ENCODE assay signal across 10 cellular contexts in genomic region chr4:15963568-15963967, GRCh38. TPM values are rescaled to one million over a fixed set of nuclear protein-coding genes. Genes with fewer than 3 reads are reported as not detected.
DNase-seq lines count a peak whose midpoint lies in the region; ATAC-seq and TF ChIP-seq lines count a peak whose summit lies in the region.
"Had no signal": no experiment of that assay in that cellular context is flagged by ENCODE, and none has a peak within 500 bp of the region (broad histone marks: within the 10 kb centered on the region; RNA-seq: fewer than 3 reads in every experiment).

No MANE protein-coding gene starts in this region.

- intact Hi-C loops in CD8-positive, alpha-beta T cell (cut with DNase I, micrococcal nuclease), result loop anchor here (1.0 to 5.0 kb wide), 3 partner anchors 38 to 961 kb away; partner anchors contain the start of gene CPEB2 (in 1 of the 2)
- intact Hi-C loops in posterior vena cava (cut with DNase I), result loop anchor here in 1 of 2 donors (1.0 to 10.0 kb wide), 2 partner anchors 49 to 159 kb away; no protein-coding TSS in a partner anchor

- H3K27me3 ChIP-seq in CD8-positive, alpha-beta T cell (ENCODE audit: insufficient read depth, low read length), result no peaks in the 10 kb centered on the region
- H3K27me3 ChIP-seq: tibial nerve had no signal

- no peak for TF ChIP-seq CTCF in CD8-positive, alpha-beta T cell (IDR thresholded peaks at IDR 0.05)
- TF ChIP-seq CTCF in HFFc6 (IDR thresholded peaks at IDR 0.05), result no peak

- peak overlapping the region; percentile 59 for H3K4me3 Mint-ChIP-seq in CD8-positive, alpha-beta T cell
- H3K4me3 Mint-ChIP-seq in immature natural killer cell (peak overlapping the region; percentile 90 to 99 (median 94)), HFFc6 (no peak overlapping the region)

- H3K36me3 Mint-ChIP-seq in CD8-positive, alpha-beta T cell, result no peaks in the 10 kb centered on the region
- H3K36me3 Mint-ChIP-seq in immature natural killer cell (peaks cover 18 to 33% (median 21%) of the 10 kb centered on the region in 3 donors), HFFc6 (ENCODE audit: low read depth) (no peaks in the 10 kb centered on the region)

- peak; percentile 18 to 73 (median 39) for DNase-seq in CD8-positive, alpha-beta T cell
- DNase-seq in immature natural killer cell, result peak; percentile 87 to 88 (median 88)
- no peak for DNase-seq in NCI-H69 (lab: John Stamatoyannopoulos, UW)
- no peak for DNase-seq in posterior vena cava (ENCODE audit: low spot score)
- no peak for DNase-seq in HFFc6
- DNase-seq: NCI-H226 had no signal

- peaks cover 36% of the 10 kb centered on the region for H3K4me1 Mint-ChIP-seq in CD8-positive, alpha-beta T cell (ENCODE audit: low read depth)
- H3K4me1 Mint-ChIP-seq in immature natural killer cell (peaks cover 63 to 71% of the 10 kb centered on the region in 2 donors), HFFc6 (ENCODE audit: low read depth) (no peaks in the 10 kb centered on the region)

- no peaks in the 10 kb centered on the region for H3K36me3 ChIP-seq in CD8-positive, alpha-beta T cell (ENCODE audit: insufficient read depth, low read length)
- H3K36me3 ChIP-seq: tibial nerve had no signal

- no peaks in the 10 kb centered on the region for H3K9me3 ChIP-seq in CD8-positive, alpha-beta T cell (ENCODE audit: low read length)
- H3K9me3 ChIP-seq: tibial nerve had no signal

- H3K27ac Mint-ChIP-seq in CD8-positive, alpha-beta T cell, result peak overlapping the region; percentile 83
- peak overlapping the region; percentile 97 to 99 (median 98) for H3K27ac Mint-ChIP-seq in immature natural killer cell
- H3K27ac Mint-ChIP-seq in HFFc6, result no peak overlapping the region

- no peaks in the 10 kb centered on the region for H3K9me3 Mint-ChIP-seq in CD8-positive, alpha-beta T cell
- H3K9me3 Mint-ChIP-seq in immature natural killer cell (no peaks in the 10 kb centered on the region), HFFc6 (no peaks in the 10 kb centered on the region)

- ATAC-seq in CD8-positive, alpha-beta T cell, result peak; percentile 66
- ATAC-seq in GM21367 (IDR thresholded peaks at IDR 0.05; ENCODE audit: unreplicated experiment) (peak; percentile 86), HG03520 (IDR thresholded peaks at IDR 0.05; ENCODE audit: unreplicated experiment) (peak; percentile 75), GM19455 (IDR thresholded peaks at IDR 0.05; ENCODE audit: unreplicated experiment) (no peak)

- peak overlapping the region; percentile 18 for H3K4me3 ChIP-seq in CD8-positive, alpha-beta T cell (ENCODE audit: low read depth, low read length)

- H3K4me1 ChIP-seq in CD8-positive, alpha-beta T cell (ENCODE audit: insufficient read depth, low read length), result peaks cover 27% of the 10 kb centered on the region

- CTCF ChIA-PET in CD8-positive, alpha-beta T cell (lab: Charles Lee), result interaction anchor here (0.6 to 6.1 kb wide), 13 partner anchors 11 to 206 kb away, joined by 3 to 87 read pairs (median 5); no protein-coding TSS in a partner anchor

- POLR2A ChIA-PET in CD8-positive, alpha-beta T cell (lab: Charles Lee), result interaction anchor here (0.7 to 2.0 kb wide), 3 partner anchors 38 to 207 kb away, joined by 3 to 7 read pairs (median 5); no protein-coding TSS in a partner anchor

- no peaks in the 10 kb centered on the region for H3K27me3 Mint-ChIP-seq in CD8-positive, alpha-beta T cell (ENCODE audit: low read depth)
- H3K27me3 Mint-ChIP-seq in immature natural killer cell (ENCODE audit: low read depth in 3 of 3) (peaks cover 10 to 28% (median 18%) of the 10 kb centered on the region in 3 donors), HFFc6 (ENCODE audit: insufficient read depth) (peaks cover 25% of the 10 kb centered on the region)

- peak overlapping the region; percentile 16 for H3K27ac ChIP-seq in CD8-positive, alpha-beta T cell (ENCODE audit: low read depth, low read length)

RNA-seq across cellular contexts. Expression of gene FGFBP2, which starts 0.6 kb away (rescaled TPM):
- 1 to 10 TPM; 8.2 to 9.9 TPM for total RNA-seq in CD8-positive, alpha-beta T cell
- polyA plus RNA-seq in immature natural killer cell, result 1,000 to 10,000 TPM; 1,171 to 1,886 (median 1,278) TPM
- 1 to 10 TPM in 1 of 2 donors, under 1 TPM in 1; 0.52 to 1.8 TPM for total RNA-seq in posterior vena cava
- not detected for total RNA-seq in HFFc6 (2021; fragmentation: NEBNext Ultra II Directional; extraction: Animal tissue kit (Norgen Biotek cat#: 25700))

RNA-seq across cellular contexts. Expression of gene FGFBP1, which starts 25.0 kb away (rescaled TPM):
- not detected for total RNA-seq in CD8-positive, alpha-beta T cell
- under 1 TPM in 1 of 3 donors, not detected in 2; 0.53 TPM for polyA plus RNA-seq in immature natural killer cell
- total RNA-seq in posterior vena cava, result not detected
- not detected for total RNA-seq in HFFc6 (2021; fragmentation: NEBNext Ultra II Directional; extraction: Animal tissue kit (Norgen Biotek cat#: 25700))

Comparison
In these comparisons a context has a peak if more than half of its experiments do, and no peak if none do; other contexts are left out.
1. DNase-seq: peak in CD8-positive, alpha-beta T cell (7 of 7) and immature natural killer cell (3 of 3); none in NCI-H69 (single experiment), posterior vena cava (single experiment) and HFFc6 (single experiment).